9 cellular contexts compared by ENCODE assay signal in genomic region chr16:72787130-72787518, GRCh38.
DNase-seq lines count a peak whose midpoint lies in the region; ATAC-seq and TF ChIP-seq lines count a peak whose summit lies in the region.
"Had no signal": no experiment of that assay in that cellular context is flagged by ENCODE, and none has a peak within 500 bp of the region (broad histone marks: within the 10 kb centered on the region; RNA-seq: fewer than 3 reads in every experiment).

No MANE protein-coding gene starts in this region.

- WGBS in IMR-90 (ENCODE audit: extremely low coverage in 2 of 2, insufficient read length in 1 of 2), 2 experiments = 68% methylated on average over 6 of the region's 24 CpGs; no CpG with 5 or more reads in 1 of the 2 experiments
- 3 to 4% methylated on average over 24 of the region's 24 CpGs for WGBS in ectodermal cell, 2 experiments

- TF ChIP-seq CTCF in IMR-90 (conservative IDR thresholded peaks at IDR 0.05; ENCODE audit: low read depth, low read length) (no peak), neural progenitor cell (IDR thresholded peaks at IDR 0.05) (no peak)

- CTCF ChIA-PET in IMR-90 (lab: Yijun Ruan, JAX) = interaction anchor here (0.6 kb wide), 1 partner anchor 11 kb away, joined by 3 read pairs; no protein-coding TSS in a partner anchor

- no peak for TF ChIP-seq RAD21 in IMR-90 (IDR thresholded peaks at IDR 0.05; ENCODE audit: low read length)

- H3K4me1 ChIP-seq in CD4-positive, CD25-positive, alpha-beta regulatory T cell (ENCODE audit: control insufficient read depth, insufficient read depth, low read length, poor library complexity, severe bottlenecking) = peaks cover 5% of the 10 kb centered on the region
- H3K4me1 ChIP-seq in IMR-90 (ENCODE audit: control insufficient read depth, insufficient read depth, low read length) (peaks cover 7% of the 10 kb centered on the region), ectodermal cell (ENCODE audit: control insufficient read depth, insufficient read depth, low read length) (peaks cover 27% of the 10 kb centered on the region), neural progenitor cell (peaks cover 53% of the 10 kb centered on the region)

- H2BK15ac ChIP-seq in IMR-90 (ENCODE audit: low read depth, low read length) = peak overlapping the region; percentile 71; the same call in 1 of the 3 replicates

- H4K91ac ChIP-seq in IMR-90 (ENCODE audit: insufficient read depth, low read depth, low read length) = peak overlapping the region; percentile 84

- H3K9me3 Mint-ChIP-seq in CD4-positive, CD25-positive, alpha-beta regulatory T cell = peaks cover 0 to 4% (median 0%) of the 10 kb centered on the region in 7 donors
- no peaks in the 10 kb centered on the region for H3K9me3 Mint-ChIP-seq in neural progenitor cell

- H3K14ac ChIP-seq in IMR-90 (replicated peaks; ENCODE audit: low read depth, low read length) = peak overlapping the region; percentile 55

- H3K4me2 ChIP-seq in IMR-90 (ENCODE audit: low read depth, low read length) = peak overlapping the region; percentile 63
- H3K4me2 ChIP-seq in neural progenitor cell = peak overlapping the region; percentile 99

- peaks cover 15% of the 10 kb centered on the region for H3F3A ChIP-seq in neural progenitor cell (ENCODE audit: low read depth)

- peak overlapping the region; percentile 70 for H2BK5ac ChIP-seq in IMR-90 (ENCODE audit: low read depth, low read length, poor library complexity, severe bottlenecking)

- H3K4me1 Mint-ChIP-seq in CD4-positive, CD25-positive, alpha-beta regulatory T cell = peaks cover 0 to 19% (median 4%) of the 10 kb centered on the region in 4 donors
- peaks cover 67% of the 10 kb centered on the region for H3K4me1 Mint-ChIP-seq in neural progenitor cell

- H3K18ac ChIP-seq in IMR-90 (ENCODE audit: low read depth, low read length) = peak overlapping the region; percentile 53

- peak overlapping the region; percentile 94 for H3K4ac ChIP-seq in IMR-90 (ENCODE audit: low read depth, low read length)

- POLR2A ChIA-PET in IMR-90 (lab: Charles Lee; ENCODE audit: unreplicated experiment) = no interaction called here

- peaks cover 4% of the 10 kb centered on the region for H3K27me3 ChIP-seq in CD4-positive, CD25-positive, alpha-beta regulatory T cell (ENCODE audit: control insufficient read depth, insufficient read depth, low read length)
- H3K27me3 ChIP-seq in IMR-90 (ENCODE audit: control insufficient read depth, insufficient read depth, low read length) = no peaks in the 10 kb centered on the region
- H3K27me3 ChIP-seq in ectodermal cell (ENCODE audit: control insufficient read depth, insufficient read depth, low read length, poor library complexity, severe bottlenecking) = no peaks in the 10 kb centered on the region
- peaks cover 19% of the 10 kb centered on the region for H3K27me3 ChIP-seq in neural progenitor cell

- no TSS peak for BruUV-seq in IMR-90 (replicated peaks; lab: Mats Ljungman, UMichigan)

- H3K27me3 Mint-ChIP-seq in CD4-positive, CD25-positive, alpha-beta regulatory T cell = peaks cover 36% of the 10 kb centered on the region
- H3K27me3 Mint-ChIP-seq in neural progenitor cell (ENCODE audit: insufficient read depth, low read depth) = peaks cover 10% of the 10 kb centered on the region

- H3K56ac ChIP-seq in IMR-90 (ENCODE audit: extremely low read depth, insufficient read depth, low read length) = peak overlapping the region; percentile 47; the same call in 1 of the 2 replicates

- no peaks in the 10 kb centered on the region for H3K9me3 ChIP-seq in CD4-positive, CD25-positive, alpha-beta regulatory T cell (ENCODE audit: control insufficient read depth in 2 of 2, low read length in 2 of 2)
- H3K9me3 ChIP-seq in IMR-90 (ENCODE audit: control insufficient read depth, insufficient read depth, low read length) (no peaks in the 10 kb centered on the region), ectodermal cell (ENCODE audit: control insufficient read depth, low read length) (no peaks in the 10 kb centered on the region), neural progenitor cell (ENCODE audit: low read depth) (no peaks in the 10 kb centered on the region)

- H3K23ac ChIP-seq in IMR-90 (ENCODE audit: low read depth, low read length) = peak overlapping the region; percentile 87

- H3K9ac ChIP-seq in IMR-90 (ENCODE audit: low read depth, low read length) (peak overlapping the region; percentile 76), neural progenitor cell (no peak overlapping the region)

- peak overlapping the region; percentile 92 for H2AFZ ChIP-seq in IMR-90 (replicated peaks; ENCODE audit: low read length, poor library complexity)
- peak overlapping the region; percentile 21 for H2AFZ ChIP-seq in neural progenitor cell (replicated peaks)

- in situ Hi-C loops in IMR-90 (cut with MboI; ENCODE audit: low sequenced_read_pairs) = no loop called here

- TF ChIP-seq POLR2A in IMR-90 (IDR thresholded peaks at IDR 0.05; ENCODE audit: low read depth, low read length) = no peak

- no peak overlapping the region for H3K27ac ChIP-seq in CD4-positive, CD25-positive, alpha-beta regulatory T cell (ENCODE audit: insufficient read depth, low read length, poor library complexity, severe bottlenecking)
- peak overlapping the region; percentile 85 for H3K27ac ChIP-seq in IMR-90 (ENCODE audit: insufficient read depth, low read length)
- no peak overlapping the region for H3K27ac ChIP-seq in ectodermal cell (ENCODE audit: insufficient read depth, low read depth, low read length, poor library complexity, severe bottlenecking)
- no peak overlapping the region for H3K27ac ChIP-seq in neural progenitor cell

- DNase-seq in CD4-positive, CD25-positive, alpha-beta regulatory T cell = no peak
- DNase-seq in IMR-90 (no peak), neural progenitor cell (ENCODE audit: low spot score) (peak; percentile 29), ureter (ENCODE audit: low spot score) (no peak)
- DNase-seq in stimulated activated naive CD4-positive, alpha-beta T cell (lab: John Stamatoyannopoulos, UW) = no peak
- no peak for DNase-seq in stimulated activated naive CD4-positive, alpha-beta T cell treated with Interleukin-2 at 50 U/mL for 16 hours (lab: John Stamatoyannopoulos, UW)
- DNase-seq: NCI-H187 had no signal

- dilution Hi-C loops in IMR-90 (cut with HindIII; ENCODE audit: low sequenced_read_pairs, unreplicated experiment) = no loop called here

- H3K4me3 Mint-ChIP-seq in CD4-positive, CD25-positive, alpha-beta regulatory T cell = peak overlapping the region; percentile 80 to 92 (median 89)
- peak overlapping the region; percentile 84 for H3K4me3 Mint-ChIP-seq in neural progenitor cell

- intact Hi-C loops in IMR-90 (cut with micrococcal nuclease) = loop anchor here (2.0 to 10.0 kb wide), 4 partner anchors 272 to 1508 kb away; partner anchors contain the start of gene PSMD7

- H3K27ac Mint-ChIP-seq in CD4-positive, CD25-positive, alpha-beta regulatory T cell = peak overlapping the region in 1 of 3 donors; percentile 85
- H3K27ac Mint-ChIP-seq in neural progenitor cell = peak overlapping the region; percentile 86

- H2BK120ac ChIP-seq in IMR-90 (ENCODE audit: low read depth, low read length) = peak overlapping the region; percentile 97

- H3K36me3 ChIP-seq in CD4-positive, CD25-positive, alpha-beta regulatory T cell (ENCODE audit: control insufficient read depth, insufficient read depth, low read length) = no peaks in the 10 kb centered on the region
- H3K36me3 ChIP-seq in IMR-90 (ENCODE audit: control insufficient read depth, insufficient read depth, low read length) = peaks cover 13% of the 10 kb centered on the region; the same call in 1 of the 2 replicates
- H3K36me3 ChIP-seq in ectodermal cell (ENCODE audit: control insufficient read depth, insufficient read depth, low read length) = no peaks in the 10 kb centered on the region
- H3K36me3 ChIP-seq in neural progenitor cell = no peaks in the 10 kb centered on the region

- peak overlapping the region; percentile 52 for H3K4me3 ChIP-seq in CD4-positive, CD25-positive, alpha-beta regulatory T cell (ENCODE audit: low read depth, low read length)
- H3K4me3 ChIP-seq in IMR-90 (ENCODE audit: insufficient read depth, low read depth, low read length) (peak overlapping the region; percentile 33), ectodermal cell (ENCODE audit: insufficient read depth, low read depth, low read length) (peak overlapping the region; percentile 39), neural progenitor cell (peak overlapping the region; percentile 66)

- peaks cover 2 to 8% of the 10 kb centered on the region in 2 experiments; a peak in 2 of 4 replicates for H3K79me1 ChIP-seq in IMR-90 (ENCODE audit: low read depth in 1 of 2, low read length in 2 of 2)

- peak overlapping the region; percentile 85 for H4K5ac ChIP-seq in IMR-90 (ENCODE audit: low read depth, low read length)

- peak overlapping the region; percentile 59 for H2AK5ac ChIP-seq in IMR-90 (ENCODE audit: low read depth, low read length)

- peak overlapping the region; percentile 49 to 95; a peak in 3 of 4 replicates for H4K8ac ChIP-seq in IMR-90 (ENCODE audit: low read depth in 2 of 2, low read length in 2 of 2)

- peak overlapping the region; percentile 94 for H2BK20ac ChIP-seq in IMR-90 (ENCODE audit: low read depth, low read length)

- H3K79me2 ChIP-seq in neural progenitor cell (ENCODE audit: low read depth) = no peaks in the 10 kb centered on the region

- peaks cover under 1% of the 10 kb centered on the region for H3K36me3 Mint-ChIP-seq in CD4-positive, CD25-positive, alpha-beta regulatory T cell
- peaks cover 43% of the 10 kb centered on the region for H3K36me3 Mint-ChIP-seq in neural progenitor cell

- no peaks in the 10 kb centered on the region for H4K20me1 ChIP-seq in IMR-90 (ENCODE audit: insufficient read depth, low read length)
- peaks cover 20% of the 10 kb centered on the region for H4K20me1 ChIP-seq in neural progenitor cell (ENCODE audit: low read depth)

- no peak for ATAC-seq in CD4-positive, CD25-positive, alpha-beta regulatory T cell (ENCODE audit: low read depth in 2 of 2)
- ATAC-seq in IMR-90 (ENCODE audit: low read depth) = no peak
- ATAC-seq in HG03139 (IDR thresholded peaks at IDR 0.05; ENCODE audit: unreplicated experiment) = no peak

- H2AK9ac ChIP-seq in IMR-90 (replicated peaks; ENCODE audit: low read depth, low read length, poor library complexity) = peak overlapping the region; percentile 85

- H3K9me1 ChIP-seq in IMR-90 (ENCODE audit: insufficient read depth, low read length) = peaks cover 4% of the 10 kb centered on the region

TF ChIP-seq in IMR-90, 13 proteins besides CTCF, POLR2A, EP300 and RAD21 (continues in another document):
- TF ChIP-seq, protein P1, sequence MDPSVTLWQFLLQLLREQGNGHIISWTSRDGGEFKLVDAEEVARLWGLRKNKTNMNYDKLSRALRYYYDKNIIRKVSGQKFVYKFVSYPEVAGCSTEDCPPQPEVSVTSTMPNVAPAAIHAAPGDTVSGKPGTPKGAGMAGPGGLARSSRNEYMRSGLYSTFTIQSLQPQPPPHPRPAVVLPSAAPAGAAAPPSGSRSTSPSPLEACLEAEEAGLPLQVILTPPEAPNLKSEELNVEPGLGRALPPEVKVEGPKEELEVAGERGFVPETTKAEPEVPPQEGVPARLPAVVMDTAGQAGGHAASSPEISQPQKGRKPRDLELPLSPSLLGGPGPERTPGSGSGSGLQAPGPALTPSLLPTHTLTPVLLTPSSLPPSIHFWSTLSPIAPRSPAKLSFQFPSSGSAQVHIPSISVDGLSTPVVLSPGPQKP (IDR thresholded peaks at IDR 0.05; ENCODE audit: borderline replicate concordance, low read depth, low read length) = no peak
- TF ChIP-seq RCOR1 (IDR thresholded peaks at IDR 0.05; ENCODE audit: insufficient replicate concordance, low read length) = no peak
- TF ChIP-seq BHLHE40 (IDR thresholded peaks at IDR 0.05; ENCODE audit: low read depth, low read length) = no peak
